21 cellular contexts compared by ENCODE assay signal in genomic region chr4:165293061-165293460, GRCh38. TPM values are rescaled to one million over a fixed set of nuclear protein-coding genes. Genes with fewer than 3 reads are reported as not detected.
DNase-seq lines count a peak whose midpoint lies in the region; ATAC-seq and TF ChIP-seq lines count a peak whose summit lies in the region.
"Had no signal": no experiment of that assay in that cellular context is flagged by ENCODE, and none has a peak within 500 bp of the region (broad histone marks: within the 10 kb centered on the region; RNA-seq: fewer than 3 reads in every experiment).

No MANE protein-coding gene starts in this region.

- H3K27me3 ChIP-seq in neuronal stem cell (ENCODE audit: control insufficient read depth in 3 of 3, insufficient read depth in 3 of 3, low read depth in 1 of 3, low read length in 3 of 3): no peaks in the 10 kb centered on the region

- POLR2A ChIA-PET in T-cell (lab: Charles Lee): interaction anchor here in 1 of 2 donors (0.7 kb wide), 1 partner anchor 97 kb away, joined by 4 read pairs; no protein-coding TSS in a partner anchor

- peaks cover 3 to 24% of the 10 kb centered on the region in 2 donors for H3K36me3 ChIP-seq in neuronal stem cell (replicated peaks in 1 of 2; ENCODE audit: control insufficient read depth in 2 of 2, insufficient read depth in 2 of 2, low read length in 2 of 2)
- H3K36me3 ChIP-seq: BE2C had no signal

- H2BK5ac ChIP-seq in neuronal stem cell (ENCODE audit: low read length): no peak overlapping the region

- H3K36me3 Mint-ChIP-seq in stimulated activated naive CD8-positive, alpha-beta T cell treated with anti-CD3 and anti-CD28 coated beads, Interleukin-15, Interleukin-2, amounts not matched to agents 100 ng/mL and 50 ng/mL, for 24 hours (ENCODE audit: low read depth): peaks cover 17% of the 10 kb centered on the region
- peaks cover 22% of the 10 kb centered on the region for H3K36me3 Mint-ChIP-seq in T-cell

- peak overlapping the region; percentile 13 for H3K27ac Mint-ChIP-seq in stimulated activated naive CD8-positive, alpha-beta T cell treated with anti-CD3 and anti-CD28 coated beads, Interleukin-15, Interleukin-2, amounts not matched to agents 100 ng/mL and 50 ng/mL, for 24 hours
- peak overlapping the region in 1 of 2 donors; percentile 11 for H3K27ac Mint-ChIP-seq in T-cell

- no peak overlapping the region for H3K23ac ChIP-seq in neuronal stem cell (ENCODE audit: low read depth, low read length, poor library complexity)

- H3K4me2 ChIP-seq in neuronal stem cell (ENCODE audit: insufficient read depth, low read length, poor library complexity, severe bottlenecking): no peak overlapping the region
- H3K4me2 ChIP-seq: SK-N-SH had no signal

- no CpG with 5 or more reads among the region's 6 CpGs for WGBS in neuronal stem cell (ENCODE audit: extremely low coverage in 2 of 2, insufficient read length in 2 of 2, insufficient replicate concordance in 1 of 2), 2 donors

- H3K4me3 Mint-ChIP-seq in stimulated activated naive CD8-positive, alpha-beta T cell treated with anti-CD3 and anti-CD28 coated beads, Interleukin-15, Interleukin-2, amounts not matched to agents 100 ng/mL and 50 ng/mL, for 24 hours: no peak overlapping the region
- no peak overlapping the region for H3K4me3 Mint-ChIP-seq in T-cell

- no peak overlapping the region for H2AFZ ChIP-seq in neuronal stem cell (ENCODE audit: low read length)

- no peak overlapping the region for H2BK12ac ChIP-seq in neuronal stem cell (ENCODE audit: low read length)

- H2AK5ac ChIP-seq in neuronal stem cell (ENCODE audit: low read depth, low read length): no peak overlapping the region

- no peaks in the 10 kb centered on the region for H3K27me3 Mint-ChIP-seq in stimulated activated naive CD8-positive, alpha-beta T cell treated with anti-CD3 and anti-CD28 coated beads, Interleukin-15, Interleukin-2, amounts not matched to agents 100 ng/mL and 50 ng/mL, for 24 hours
- no peaks in the 10 kb centered on the region for H3K27me3 Mint-ChIP-seq in T-cell

- no peak overlapping the region for H3K9ac ChIP-seq in neuronal stem cell (ENCODE audit: low read depth, low read length, poor library complexity)
- H3K9ac ChIP-seq: SK-N-SH had no signal

- no peak overlapping the region for H2BK15ac ChIP-seq in neuronal stem cell (ENCODE audit: low read length)

- TF ChIP-seq CTCF in NB4 (IDR thresholded peaks at IDR 0.05; ENCODE audit: low read depth, low read length) (no peak), fibroblast of mammary gland (conservative IDR thresholded peaks at IDR 0.05; ENCODE audit: control insufficient read depth, insufficient read depth, low read depth, low read length) (no peak)

- no peak for TF ChIP-seq POLR2A in NB4 (IDR thresholded peaks at IDR 0.05; ENCODE audit: extremely low read depth, insufficient read length)

- H3K9me3 ChIP-seq in neuronal stem cell (replicated peaks in 1 of 2; ENCODE audit: control insufficient read depth in 2 of 2, insufficient read depth in 1 of 2, low read depth in 1 of 2, low read length in 2 of 2): peaks cover 0 to 3% of the 10 kb centered on the region in 2 donors
- H3K9me3 ChIP-seq: BE2C, SK-N-SH had no signal

- H3K4me3 ChIP-seq in NB4 (ENCODE audit: low read depth, low read length) (no peak overlapping the region), fibroblast of mammary gland (ENCODE audit: control insufficient read depth, low read depth, low read length) (no peak overlapping the region), neuronal stem cell (ENCODE audit: low read length in 2 of 2) (no peak overlapping the region)

- H3K79me1 ChIP-seq in neuronal stem cell (ENCODE audit: low read depth, low read length): no peaks in the 10 kb centered on the region

- H3K9me3 Mint-ChIP-seq in stimulated activated naive CD8-positive, alpha-beta T cell treated with anti-CD3 and anti-CD28 coated beads, Interleukin-15, Interleukin-2, amounts not matched to agents 100 ng/mL and 50 ng/mL, for 24 hours: no peaks in the 10 kb centered on the region
- no peaks in the 10 kb centered on the region for H3K9me3 Mint-ChIP-seq in T-cell

- H3K14ac ChIP-seq in neuronal stem cell (ENCODE audit: low read length): no peak overlapping the region

- H3K4me1 Mint-ChIP-seq in stimulated activated naive CD8-positive, alpha-beta T cell treated with anti-CD3 and anti-CD28 coated beads, Interleukin-15, Interleukin-2, amounts not matched to agents 100 ng/mL and 50 ng/mL, for 24 hours (ENCODE audit: low read depth): peaks cover 32% of the 10 kb centered on the region
- peaks cover 29 to 41% (median 36%) of the 10 kb centered on the region in 3 donors for H3K4me1 Mint-ChIP-seq in T-cell

- H3K4me1 ChIP-seq in neuronal stem cell (ENCODE audit: control insufficient read depth in 2 of 2, insufficient read depth in 1 of 2, low read depth in 1 of 2, low read length in 2 of 2): peaks cover 0 to 9% of the 10 kb centered on the region in 2 donors
- H3K4me1 ChIP-seq: BE2C had no signal

- H4K91ac ChIP-seq in neuronal stem cell (ENCODE audit: low read depth, low read length, poor library complexity): no peak overlapping the region

- H3K4ac ChIP-seq in neuronal stem cell (ENCODE audit: low read length): no peak overlapping the region

- no peak overlapping the region for H2BK120ac ChIP-seq in neuronal stem cell (ENCODE audit: low read depth, low read length)

- H3K27ac ChIP-seq in neuronal stem cell (replicated peaks; ENCODE audit: low read length): no peak overlapping the region
- H3K27ac ChIP-seq: HL-60 had no signal

- ATAC-seq in stimulated activated naive CD8-positive, alpha-beta T cell treated with anti-CD3 and anti-CD28 coated beads, Interleukin-15, Interleukin-2, amounts not matched to agents 100 U/mL and 50 U/mL, for 24 hours: no peak
- no peak for ATAC-seq in T-cell (replicated peaks in 1 of 4)
- ATAC-seq in HG03469 (IDR thresholded peaks at IDR 0.05; ENCODE audit: unreplicated experiment): no peak

- DNase-seq in stimulated activated naive CD8-positive, alpha-beta T cell treated with anti-CD3 and anti-CD28 coated beads, Interleukin-15, Interleukin-2, amounts not matched to agents 100 U/mL and 50 U/mL, for 24 hours: no peak
- peak; percentile 13 for DNase-seq in NB4 (ENCODE audit: low read depth)
- peak; percentile 4 for DNase-seq in fibroblast of mammary gland (ENCODE audit: low read depth)
- peak; percentile 26 for DNase-seq in neuronal stem cell (ENCODE audit: low spot score)
- no peak for DNase-seq in T-cell
- DNase-seq in amniotic stem cell (lab: John Stamatoyannopoulos, UW): no peak
- DNase-seq: BE2C, DMS53, GF-D8, KG1, NCI-H1048, NCI-H1436 treated with DMSO at 0.1 percent for 48 hours, NCI-H1930, NCI-H345, NCI-H524 treated with DMSO at 0.1 percent for 48 hours, NCI-H82, SHP77, SK-N-SH had no signal

- H4K8ac ChIP-seq in neuronal stem cell (ENCODE audit: low read depth, low read length): no peak overlapping the region

- no peak overlapping the region for H3K18ac ChIP-seq in neuronal stem cell (ENCODE audit: low read length)

- CTCF ChIA-PET in T-cell (lab: Charles Lee): interaction anchor here in 1 of 2 donors (0.6 to 1.1 kb wide), 2 partner anchors 9 to 1743 kb away, joined by 3 read pairs; no protein-coding TSS in a partner anchor

RNA-seq across cellular contexts. Expression of gene MSMO1, which starts 34.4 kb away (rescaled TPM):
- 226 TPM for polyA plus RNA-seq in neuronal stem cell (2013, experiment 1 of 2)
- polyA plus RNA-seq in neuronal stem cell (2013, experiment 2 of 2): 233 TPM
- total RNA-seq in T-cell: 10 to 100 TPM; 11.2 to 25.2 (median 20.6) TPM

Comparison
In these comparisons a context has a peak if more than half of its experiments do, and no peak if none do; other contexts are left out.
1. DNase-seq: peak in NB4 (single experiment), fibroblast of mammary gland (single experiment) and neuronal stem cell (single experiment); none in stimulated activated naive CD8-positive, alpha-beta T cell treated with anti-CD3 and anti-CD28 coated beads, Interleukin-15, Interleukin-2, amounts not matched to agents 100 U/mL and 50 U/mL, for 24 hours (single experiment), T-cell (0 of 34) and amniotic stem cell (single experiment).